1 cellular context compared by ENCODE assay signal in the genomic region with DNA sequence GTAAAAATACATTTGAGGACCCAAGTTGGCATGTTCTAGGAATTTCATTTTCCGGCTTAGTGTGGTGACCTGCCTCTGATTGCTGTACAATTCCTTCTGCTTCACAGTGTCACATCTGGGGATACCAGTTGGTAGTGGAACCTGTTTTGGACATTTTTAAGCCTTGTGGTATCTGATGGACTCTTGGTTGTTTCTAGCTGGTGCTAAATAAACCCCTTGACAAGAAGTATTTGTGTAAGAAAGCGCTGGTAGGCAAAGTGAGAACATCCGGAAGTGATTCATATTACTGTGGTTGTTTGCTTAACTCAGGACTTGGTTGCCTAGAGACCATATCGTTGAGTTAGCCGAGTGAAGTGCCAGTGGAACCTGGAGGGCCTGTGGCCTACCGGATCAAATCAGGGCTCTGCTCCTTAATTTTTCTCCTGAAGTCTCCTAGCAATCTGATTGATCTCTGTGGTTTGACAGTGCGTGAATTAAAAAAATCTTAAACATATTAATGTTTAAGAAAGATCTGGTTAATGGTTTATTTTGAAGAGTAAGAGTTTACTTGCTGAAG.
TF ChIP-seq lines count a peak whose summit lies in the region.

No MANE protein-coding gene starts in this region.

TF ChIP-seq in HCT116, 20 proteins besides CTCF, POLR2A, EP300 and RAD21 (continued from another document):
- TF ChIP-seq, protein P1, sequence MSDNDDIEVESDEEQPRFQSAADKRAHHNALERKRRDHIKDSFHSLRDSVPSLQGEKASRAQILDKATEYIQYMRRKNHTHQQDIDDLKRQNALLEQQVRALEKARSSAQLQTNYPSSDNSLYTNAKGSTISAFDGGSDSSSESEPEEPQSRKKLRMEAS (IDR thresholded peaks at IDR 0.05), result no peak; the same call in 1 of the 2 replicates
- TF ChIP-seq EZH2 (IDR thresholded peaks at IDR 0.05) (no peak), SP1 (IDR thresholded peaks at IDR 0.05; ENCODE audit: low read depth) (peak; percentile 74), POLR2AphosphoS5 (IDR thresholded peaks at IDR 0.05; ENCODE audit: low read depth, low read length) (peak; percentile 19; the same call in 1 of the 2 replicates), TCF7L2 (IDR thresholded peaks at IDR 0.05; ENCODE audit: borderline replicate concordance, extremely low read depth, insufficient read depth, insufficient read length) (no peak), EGR1 (IDR thresholded peaks at IDR 0.05; ENCODE audit: low read depth) (no peak), ZNF274 (IDR thresholded peaks at IDR 0.05; ENCODE audit: low read depth, low read length) (no peak), JUND (IDR thresholded peaks at IDR 0.05) (peak; percentile 88), ZFX (IDR thresholded peaks at IDR 0.05) (no peak; the same call in 1 of the 2 replicates), ELF1 (IDR thresholded peaks at IDR 0.05; ENCODE audit: borderline replicate concordance, low read depth) (peak; percentile 54), CBX3 (IDR thresholded peaks at IDR 0.05; ENCODE audit: low read depth) (no peak), FOSL1 (IDR thresholded peaks at IDR 0.05; ENCODE audit: low read depth) (peak; percentile 83)
- TF ChIP-seq, protein P2, sequence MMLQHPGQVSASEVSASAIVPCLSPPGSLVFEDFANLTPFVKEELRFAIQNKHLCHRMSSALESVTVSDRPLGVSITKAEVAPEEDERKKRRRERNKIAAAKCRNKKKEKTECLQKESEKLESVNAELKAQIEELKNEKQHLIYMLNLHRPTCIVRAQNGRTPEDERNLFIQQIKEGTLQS (IDR thresholded peaks at IDR 0.05), result no peak
